ENCODE assay signal across 18 cellular contexts in genomic region chr4:147583876-147584275, GRCh38.
"Had no signal": no experiment of that assay in that cellular context is flagged by ENCODE, and none has a peak within 500 bp of the region (broad histone marks: within the 10 kb centered on the region; RNA-seq: fewer than 3 reads in every experiment).

No MANE protein-coding gene starts in this region.

- H3K79me2 ChIP-seq: hepatocyte had no signal

- H3K4me3 Mint-ChIP-seq: naive thymus-derived CD4-positive, alpha-beta T cell; stimulated activated effector memory CD8-positive, alpha-beta T cell treated with anti-CD3 and anti-CD28 coated beads, Interleukin-12 subunit alpha, Interleukin-12 subunit beta, amount 100 ng/mL, for 72 hours had no signal

- H2AFZ ChIP-seq: hepatocyte had no signal

- H3K4me1 Mint-ChIP-seq: naive thymus-derived CD4-positive, alpha-beta T cell; stimulated activated effector memory CD8-positive, alpha-beta T cell treated with anti-CD3 and anti-CD28 coated beads, Interleukin-12 subunit alpha, Interleukin-12 subunit beta, amount 100 ng/mL, for 72 hours had no signal

- H3K4me3 ChIP-seq: coronary artery, dorsolateral prefrontal cortex, hepatocyte, psoas muscle, right lobe of liver, tibial artery, upper lobe of left lung had no signal

- H3K27me3 ChIP-seq: dorsolateral prefrontal cortex, hepatocyte, neutrophil, tibial artery, upper lobe of left lung had no signal

- H3K9me3 Mint-ChIP-seq: stimulated activated effector memory CD8-positive, alpha-beta T cell treated with anti-CD3 and anti-CD28 coated beads, Interleukin-12 subunit alpha, Interleukin-12 subunit beta, amount 100 ng/mL, for 72 hours had no signal

- H3K9me3 ChIP-seq: neutrophil, psoas muscle, right lobe of liver had no signal

- H3K27ac Mint-ChIP-seq: naive thymus-derived CD4-positive, alpha-beta T cell; stimulated activated effector memory CD8-positive, alpha-beta T cell treated with anti-CD3 and anti-CD28 coated beads, Interleukin-12 subunit alpha, Interleukin-12 subunit beta, amount 100 ng/mL, for 72 hours had no signal

- H3K4me2 ChIP-seq: hepatocyte had no signal

- H3K36me3 Mint-ChIP-seq: naive thymus-derived CD4-positive, alpha-beta T cell; stimulated activated effector memory CD8-positive, alpha-beta T cell treated with anti-CD3 and anti-CD28 coated beads, Interleukin-12 subunit alpha, Interleukin-12 subunit beta, amount 100 ng/mL, for 72 hours had no signal

- H3K4me1 ChIP-seq: psoas muscle, right lobe of liver, upper lobe of left lung had no signal

- DNase-seq: dorsolateral prefrontal cortex; effector CD8-positive, alpha-beta T cell; foreskin fibroblast; head of caudate nucleus; naive thymus-derived CD4-positive, alpha-beta T cell; psoas muscle; retina; right lobe of liver; stimulated activated CD4-positive, alpha-beta T cell treated with anti-CD3 and anti-CD28 coated beads, Interleukin-4, amount 100 ng/mL, for 1 hour; stimulated activated CD8-positive, alpha-beta memory T cell treated with anti-CD3 and anti-CD28 coated beads, Interleukin-4, amount 100 ng/mL, for 48 hours; stimulated activated naive CD8-positive, alpha-beta T cell treated with anti-CD3 and anti-CD28 coated beads, Interleukin-15, Interleukin-2, amounts not matched to agents 100 U/mL and 50 U/mL, for 24 hours; tibial artery; upper lobe of left lung had no signal

- ATAC-seq: esophagus mucosa; naive thymus-derived CD4-positive, alpha-beta T cell; psoas muscle; right lobe of liver; stimulated activated effector memory CD8-positive, alpha-beta T cell treated with anti-CD3 and anti-CD28 coated beads, Interleukin-12 subunit alpha, Interleukin-12 subunit beta, amount 100 ng/mL, for 72 hours; stimulated activated naive CD8-positive, alpha-beta T cell treated with anti-CD3 and anti-CD28 coated beads, Interleukin-15, Interleukin-2, amounts not matched to agents 100 U/mL and 50 U/mL, for 24 hours had no signal

- H3K27ac ChIP-seq: coronary artery, dorsolateral prefrontal cortex, hepatocyte, neutrophil, psoas muscle, right lobe of liver, tibial artery, upper lobe of left lung had no signal

- H3K36me3 ChIP-seq: neutrophil, right lobe of liver, tibial artery, upper lobe of left lung had no signal
